Comparison of ENCODE assay signal across 2 cellular contexts in the genomic region with DNA sequence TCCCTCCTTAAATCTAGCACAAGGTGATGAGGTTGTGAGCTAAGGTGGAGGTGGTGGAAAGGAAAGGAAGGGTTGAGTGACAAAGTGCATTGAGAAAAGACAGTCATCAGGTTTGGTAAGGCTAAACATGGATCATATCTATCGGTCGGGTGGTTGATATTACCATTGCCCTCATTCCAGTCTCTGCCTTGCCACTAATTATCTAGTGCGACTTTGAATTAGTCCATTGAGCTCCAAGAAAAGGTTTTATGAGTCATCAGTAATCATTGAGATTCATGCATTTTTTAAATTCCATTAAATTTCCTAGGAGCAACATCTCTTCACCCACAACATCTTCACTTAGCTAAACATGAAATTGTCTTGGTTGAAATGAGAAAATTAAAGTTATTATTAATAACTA.
TF ChIP-seq lines count a peak whose summit lies in the region.

No MANE protein-coding gene starts in this region.

TF ChIP-seq in IMR-90, 13 proteins besides CTCF, POLR2A, EP300 and RAD21:
- TF ChIP-seq CHD1 (IDR thresholded peaks at IDR 0.05; ENCODE audit: low read depth, low read length) (no peak), RFX5 (IDR thresholded peaks at IDR 0.05; ENCODE audit: low read depth, low read length) (no peak), RCOR1 (IDR thresholded peaks at IDR 0.05; ENCODE audit: insufficient replicate concordance, low read length) (no peak), MAFK (IDR thresholded peaks at IDR 0.05; ENCODE audit: low read depth, low read length) (no peak), MAZ (IDR thresholded peaks at IDR 0.05; ENCODE audit: borderline replicate concordance, low read depth, low read length) (no peak), MXI1 (IDR thresholded peaks at IDR 0.05; ENCODE audit: borderline replicate concordance, low read depth, low read length) (no peak), SMC3 (IDR thresholded peaks at IDR 0.05; ENCODE audit: low read depth, low read length) (no peak), FOS (IDR thresholded peaks at IDR 0.05; ENCODE audit: low read depth, low read length) (no peak)
- TF ChIP-seq, protein P1, sequence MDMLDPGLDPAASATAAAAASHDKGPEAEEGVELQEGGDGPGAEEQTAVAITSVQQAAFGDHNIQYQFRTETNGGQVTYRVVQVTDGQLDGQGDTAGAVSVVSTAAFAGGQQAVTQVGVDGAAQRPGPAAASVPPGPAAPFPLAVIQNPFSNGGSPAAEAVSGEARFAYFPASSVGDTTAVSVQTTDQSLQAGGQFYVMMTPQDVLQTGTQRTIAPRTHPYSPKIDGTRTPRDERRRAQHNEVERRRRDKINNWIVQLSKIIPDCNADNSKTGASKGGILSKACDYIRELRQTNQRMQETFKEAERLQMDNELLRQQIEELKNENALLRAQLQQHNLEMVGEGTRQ (IDR thresholded peaks at IDR 0.05; ENCODE audit: low read depth, low read length) = no peak
- TF ChIP-seq, protein P2, sequence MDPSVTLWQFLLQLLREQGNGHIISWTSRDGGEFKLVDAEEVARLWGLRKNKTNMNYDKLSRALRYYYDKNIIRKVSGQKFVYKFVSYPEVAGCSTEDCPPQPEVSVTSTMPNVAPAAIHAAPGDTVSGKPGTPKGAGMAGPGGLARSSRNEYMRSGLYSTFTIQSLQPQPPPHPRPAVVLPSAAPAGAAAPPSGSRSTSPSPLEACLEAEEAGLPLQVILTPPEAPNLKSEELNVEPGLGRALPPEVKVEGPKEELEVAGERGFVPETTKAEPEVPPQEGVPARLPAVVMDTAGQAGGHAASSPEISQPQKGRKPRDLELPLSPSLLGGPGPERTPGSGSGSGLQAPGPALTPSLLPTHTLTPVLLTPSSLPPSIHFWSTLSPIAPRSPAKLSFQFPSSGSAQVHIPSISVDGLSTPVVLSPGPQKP (IDR thresholded peaks at IDR 0.05; ENCODE audit: borderline replicate concordance, low read depth, low read length) = no peak

TF ChIP-seq in H1, 55 proteins besides CTCF, POLR2A, EP300 and RAD21:
- TF ChIP-seq TCF12 (IDR thresholded peaks at IDR 0.05; ENCODE audit: low read depth, low read length) (no peak), SIRT6 (IDR thresholded peaks at IDR 0.05; ENCODE audit: low read length) (no peak), RFX5 (IDR thresholded peaks at IDR 0.05; ENCODE audit: borderline replicate concordance, low read depth, low read length) (no peak), BCL11A (IDR thresholded peaks at IDR 0.05; ENCODE audit: low read depth in 2 of 2, low read length in 2 of 2) (no peak), KDM1A (IDR thresholded peaks at IDR 0.05; ENCODE audit: borderline replicate concordance, low read length) (no peak), SUZ12 (IDR thresholded peaks at IDR 0.05; ENCODE audit: low read length) (no peak), CHD1 (IDR thresholded peaks at IDR 0.05; ENCODE audit: low read depth, low read length) (no peak), TBP (IDR thresholded peaks at IDR 0.05; ENCODE audit: low read depth, low read length) (no peak), RNF2 (IDR thresholded peaks at IDR 0.05; ENCODE audit: borderline replicate concordance, low read depth, low read length, missing control alignments, poor library complexity, severe bottlenecking) (no peak), BACH1 (IDR thresholded peaks at IDR 0.05; ENCODE audit: low read length) (no peak), HDAC6 (IDR thresholded peaks at IDR 0.05; ENCODE audit: low read depth, low read length) (no peak), TAF7 (optimal IDR thresholded peaks at IDR 0.05; ENCODE audit: borderline replicate concordance, low read depth, low read length) (no peak), CTBP2 (IDR thresholded peaks at IDR 0.05; ENCODE audit: borderline replicate concordance, insufficient read depth, insufficient read length, low read length) (no peak), CREB1 (IDR thresholded peaks at IDR 0.05) (no peak), EGR1 (IDR thresholded peaks at IDR 0.05; ENCODE audit: borderline replicate concordance, low read depth, low read length) (no peak), SIX5 (IDR thresholded peaks at IDR 0.05; ENCODE audit: low read depth, low read length) (no peak), MAFK (IDR thresholded peaks at IDR 0.05; ENCODE audit: low read depth, low read length) (no peak), TEAD4 (IDR thresholded peaks at IDR 0.05; ENCODE audit: low read depth, low read length) (no peak), CHD2 (IDR thresholded peaks at IDR 0.05; ENCODE audit: low read length) (no peak)
